In genomic region chr3:169929830-169930519, GRCh38 we compare ENCODE assay signal across 15 cellular contexts. TPM values are rescaled to one million over a fixed set of nuclear protein-coding genes. Genes with fewer than 3 reads are reported as not detected.
A peak's percentile ranks its signal among the peaks of the same experiment; 100 is the strongest.
DNase-seq lines count a peak whose midpoint lies in the region; ATAC-seq and TF ChIP-seq lines count a peak whose summit lies in the region.
"Had no signal": no experiment of that assay in that cellular context is flagged by ENCODE, and none has a peak within 500 bp of the region (broad histone marks: within the 10 kb centered on the region; RNA-seq: fewer than 3 reads in every experiment).

No MANE protein-coding gene starts in this region.

- no peak for TF ChIP-seq POLR2A in thyroid gland (IDR thresholded peaks at IDR 0.05)

- H3K27me3 Mint-ChIP-seq in activated naive CD8-positive, alpha-beta T cell treated with anti-CD3 and anti-CD28 coated beads, Interleukin-2, amount 50 U/mL, for 24 hours, result peaks cover 1% of the 10 kb centered on the region

- no peaks in the 10 kb centered on the region for H3K9me2 ChIP-seq in DOHH2 (replicated peaks; ENCODE audit: control insufficient read depth, low read length)

- H4K20me1 ChIP-seq in DOHH2 (ENCODE audit: control insufficient read depth, insufficient read depth, low read depth, low read length), result no peaks in the 10 kb centered on the region

- peaks cover 6% of the 10 kb centered on the region for H3K4me1 Mint-ChIP-seq in activated naive CD8-positive, alpha-beta T cell treated with anti-CD3 and anti-CD28 coated beads, Interleukin-2, amount 50 U/mL, for 24 hours
- H3K4me1 Mint-ChIP-seq: natural killer cell had no signal

- H3K27me3 ChIP-seq in DOHH2 (ENCODE audit: control insufficient read depth, low read length) (no peaks in the 10 kb centered on the region), thyroid gland (no peaks in the 10 kb centered on the region)

- H3K9me3 ChIP-seq in DOHH2 (ENCODE audit: control insufficient read depth, insufficient read depth, low read length) (no peaks in the 10 kb centered on the region), thyroid gland (no peaks in the 10 kb centered on the region)

- H3K9me3 Mint-ChIP-seq in activated naive CD8-positive, alpha-beta T cell treated with anti-CD3 and anti-CD28 coated beads, Interleukin-2, amount 50 U/mL, for 24 hours, result no peaks in the 10 kb centered on the region
- H3K9me3 Mint-ChIP-seq: activated T-helper 2 cell treated with anti-CD3 and anti-CD28 coated beads, Interferon-gamma antibody, Interleukin-2, Interleukin-4, amounts not matched to agents 10 μg/mL and 5 μg/mL and 100 μg/mL, durations not matched to agents 14 hours and 24 hours and 36 hours had no signal

- DNase-seq in Kasumi-1 (lab: John Stamatoyannopoulos, UW) (peak; percentile 51 to 57), foreskin melanocyte (no peak), HK-2 (ENCODE audit: unreplicated experiment) (no peak), thyroid gland (no peak)
- no peak for DNase-seq in activated naive CD8-positive, alpha-beta T cell treated with anti-CD3 and anti-CD28 coated beads, Interleukin-2, amount 50 U/mL, for 24 hours
- no peak for DNase-seq in activated CD4-positive, alpha-beta T cell treated with anti-CD3 and anti-CD28 coated beads, Interleukin-2, amount 50 U/mL, for 48 hours
- DNase-seq: DMS153; natural killer cell; NCI-H446; stimulated activated CD4-positive, alpha-beta T cell treated with anti-CD3 and anti-CD28 coated beads, Interleukin-15, amount 100 ng/mL, for 24 hours had no signal

- peak; percentile 33 for ATAC-seq in GM18517 (IDR thresholded peaks at IDR 0.05; ENCODE audit: unreplicated experiment)
- ATAC-seq in activated naive CD8-positive, alpha-beta T cell treated with anti-CD3 and anti-CD28 coated beads, Interleukin-2, amount 50 U/mL, for 24 hours, result peak; percentile 65
- ATAC-seq: natural killer cell had no signal

- peaks cover 17% of the 10 kb centered on the region for H3K79me2 ChIP-seq in DOHH2 (ENCODE audit: control insufficient read depth, low read length)

- peaks cover 26% of the 10 kb centered on the region for H3F3A ChIP-seq in DOHH2 (ENCODE audit: control insufficient read depth, insufficient read depth)

- intact Hi-C loops in thyroid gland (cut with DNase I), result no loop called here

- no peaks in the 10 kb centered on the region for H3K36me3 Mint-ChIP-seq in activated naive CD8-positive, alpha-beta T cell treated with anti-CD3 and anti-CD28 coated beads, Interleukin-2, amount 50 U/mL, for 24 hours (ENCODE audit: low read depth)
- H3K36me3 Mint-ChIP-seq: natural killer cell had no signal

- no peak overlapping the region for H3K27ac Mint-ChIP-seq in activated naive CD8-positive, alpha-beta T cell treated with anti-CD3 and anti-CD28 coated beads, Interleukin-2, amount 50 U/mL, for 24 hours
- H3K27ac Mint-ChIP-seq: activated T-helper 2 cell treated with anti-CD3 and anti-CD28 coated beads, Interferon-gamma antibody, Interleukin-2, Interleukin-4, amounts not matched to agents 10 μg/mL and 5 μg/mL and 100 μg/mL, durations not matched to agents 14 hours and 24 hours and 36 hours; natural killer cell had no signal

- H3K36me3 ChIP-seq in DOHH2 (ENCODE audit: control insufficient read depth, low read length), result peaks cover 9% of the 10 kb centered on the region; the same call in 1 of the 2 replicates
- no peaks in the 10 kb centered on the region for H3K36me3 ChIP-seq in thyroid gland

- no peak overlapping the region for H3K4me3 Mint-ChIP-seq in activated naive CD8-positive, alpha-beta T cell treated with anti-CD3 and anti-CD28 coated beads, Interleukin-2, amount 50 U/mL, for 24 hours
- H3K4me3 Mint-ChIP-seq: natural killer cell had no signal

- H3K4me3 ChIP-seq in DOHH2 (ENCODE audit: low read length) (no peak overlapping the region), thyroid gland (replicated peaks in 1 of 3) (no peak overlapping the region)

- H3K4me2 ChIP-seq in DOHH2 (ENCODE audit: low read length), result peak overlapping the region; percentile 94

- peak; percentile 75 for TF ChIP-seq CTCF in DOHH2 (IDR thresholded peaks at IDR 0.05; ENCODE audit: low read depth, low read length, poor library complexity, severe bottlenecking)
- TF ChIP-seq CTCF in thyroid gland (IDR thresholded peaks at IDR 0.05), result no peak

- H3K4me1 ChIP-seq in DOHH2 (ENCODE audit: control insufficient read depth, low read length) (peaks cover 60% of the 10 kb centered on the region), thyroid gland (no peaks in the 10 kb centered on the region)

- H3K27ac ChIP-seq in DOHH2 (ENCODE audit: low read depth, low read length), result peak overlapping the region; percentile 96
- no peak overlapping the region for H3K27ac ChIP-seq in thyroid gland

- WGBS in thyroid gland, 2 donors, result 86% methylated on average over 3 of the region's 3 CpGs

RNA-seq across cellular contexts. Expression of gene SAMD7, which starts 18.6 kb away (rescaled TPM):
- not detected for total RNA-seq in thyroid gland
- total RNA-seq: activated T-helper 2 cell treated with anti-CD3 and anti-CD28 coated beads, Interferon-gamma antibody, Interleukin-2, Interleukin-4, amounts not matched to agents 10 μg/mL and 5 μg/mL and 100 μg/mL, durations not matched to agents 14 hours and 24 hours and 36 hours; natural killer cell; subcutaneous adipose tissue; T-helper 1 cell treated with Interleukin-12 subunit alpha and Interleukin-12 subunit beta and Interleukin-4 antibody, amounts not matched to agents 30 ng/mL and 1 ng/mL, for 36 hours had no signal

RNA-seq across cellular contexts. Expression of gene SEC62, which starts 36.6 kb away (rescaled TPM):
- total RNA-seq in thyroid gland, result 100 to 1,000 TPM in 2 of 4 donors, 10 to 100 TPM in 2; 90.9 to 124 (median 104) TPM

Comparison
In these comparisons a context has a peak if more than half of its experiments do, and no peak if none do; other contexts are left out.
1. DNase-seq: peak in Kasumi-1 (2 of 2); none in activated naive CD8-positive, alpha-beta T cell treated with anti-CD3 and anti-CD28 coated beads, Interleukin-2, amount 50 U/mL, for 24 hours (single experiment), foreskin melanocyte (single experiment), HK-2 (single experiment), activated CD4-positive, alpha-beta T cell treated with anti-CD3 and anti-CD28 coated beads, Interleukin-2, amount 50 U/mL, for 48 hours (0 of 2) and thyroid gland (0 of 2).